In the genomic region with DNA sequence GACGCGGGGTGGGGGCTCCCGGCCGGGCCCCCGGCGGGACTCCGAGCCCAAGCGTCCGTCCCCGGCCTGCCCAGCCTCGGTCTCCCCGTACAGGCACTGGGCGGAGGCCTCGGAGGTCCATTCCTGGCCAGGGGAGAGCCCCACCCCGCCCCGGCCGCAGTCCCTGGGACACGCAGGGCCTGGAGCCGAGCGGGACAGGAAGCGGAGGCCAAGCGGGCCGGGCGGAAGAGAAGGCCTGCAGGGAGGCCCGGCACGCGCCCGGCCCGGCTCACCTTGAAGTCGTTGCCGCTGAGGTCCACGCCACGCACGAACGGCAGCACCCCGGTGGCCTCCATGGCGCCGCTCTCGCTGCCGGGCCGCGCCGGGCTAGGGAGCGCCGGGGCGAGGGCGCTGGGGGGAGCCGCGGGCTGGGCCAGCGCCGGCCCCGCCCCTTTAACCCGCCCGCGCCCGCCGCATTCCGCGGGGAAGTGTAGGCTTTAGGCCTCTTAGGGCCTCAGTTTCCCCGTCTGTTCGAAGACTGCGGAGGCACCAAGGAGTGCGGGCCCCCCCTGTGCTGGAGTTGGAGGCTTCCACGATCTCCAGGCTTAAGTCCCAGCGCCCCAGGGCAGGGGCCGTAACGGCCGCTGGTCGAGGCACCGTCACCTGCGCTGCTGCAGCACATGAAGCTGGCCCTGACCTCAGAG, we compare ENCODE assay signal across 8 cellular contexts. TPM values are rescaled to one million over a fixed set of nuclear protein-coding genes. Genes with fewer than 3 reads are reported as not detected.
DNase-seq lines count a peak whose midpoint lies in the region; ATAC-seq and TF ChIP-seq lines count a peak whose summit lies in the region.

A gene (minus strand): TSS at position 383 of the 683 bp plus-strand sequence. CDS start 48 bp downstream, at position 335.

- H3K27ac Mint-ChIP-seq in CD14-positive monocyte (peak within 1 kb of the TSS; percentile 99 to 100 (median 99)), endothelial cell (ENCODE audit: unreplicated experiment) (peak within 1 kb of the TSS; percentile 89)

- H3K4me1 Mint-ChIP-seq in CD14-positive monocyte (peaks cover 38% of the 10 kb centered on the region), endothelial cell (ENCODE audit: unreplicated experiment) (peaks cover 15% of the 10 kb centered on the region)

- DNase-seq in CD14-positive monocyte (ENCODE audit: low spot score) = no peak
- DNase-seq in NCI-H69 (lab: John Stamatoyannopoulos, UW) = peak; percentile 47
- peak; percentile 49 for DNase-seq in activated T-cell treated with anti-CD3 and anti-CD28 coated beads for 1 hour (ENCODE audit: low read depth)
- peak; percentile 50 for DNase-seq in endothelial cell (ENCODE audit: low spot score)
- DNase-seq in mesenteric fat pad (ENCODE audit: low spot score) = no peak
- DNase-seq in stimulated activated CD8-positive, alpha-beta memory T cell treated with anti-CD3 and anti-CD28 coated beads, Interleukin-2, amount 100 ng/mL, for 1 hour (ENCODE audit: low read depth in 2 of 2) = peak; percentile 7 to 26
- no peak for DNase-seq in OCI-M2 (lab: John Stamatoyannopoulos, UW; ENCODE audit: unreplicated experiment)

- H3K36me3 Mint-ChIP-seq in CD14-positive monocyte (peaks cover 34 to 42% of the 10 kb centered on the region in 2 donors), endothelial cell (ENCODE audit: low read depth, unreplicated experiment) (peaks cover 4% of the 10 kb centered on the region)

- H3K9me3 Mint-ChIP-seq in CD14-positive monocyte (no peaks in the 10 kb centered on the region), endothelial cell (ENCODE audit: unreplicated experiment) (no peaks in the 10 kb centered on the region)

- H3K27me3 Mint-ChIP-seq in CD14-positive monocyte (ENCODE audit: low read depth in 3 of 3) = peaks cover 0 to 2% (median 1%) of the 10 kb centered on the region in 3 donors
- H3K27me3 Mint-ChIP-seq in endothelial cell (ENCODE audit: unreplicated experiment) = peaks cover 12% of the 10 kb centered on the region

- TF ChIP-seq CTCF in CD14-positive monocyte (IDR thresholded peaks at IDR 0.05) (no peak), endothelial cell (IDR thresholded peaks at IDR 0.05; ENCODE audit: unreplicated experiment) (no peak)

- peak; percentile 27 for ATAC-seq in GM21423 (IDR thresholded peaks at IDR 0.05; ENCODE audit: unreplicated experiment)

- H3K4me3 Mint-ChIP-seq in CD14-positive monocyte (peak within 1 kb of the TSS; percentile 95 to 98), endothelial cell (ENCODE audit: unreplicated experiment) (peak within 1 kb of the TSS; percentile 97)

- intact Hi-C loops in CD14-positive monocyte (cut with micrococcal nuclease) = loop anchor here in 1 of 2 donors (5.0 kb wide), 1 partner anchor 39 kb away; no protein-coding TSS in a partner anchor

RNA-seq across cellular contexts. Expression of the gene that starts here (rescaled TPM):
- polyA plus RNA-seq in CD14-positive monocyte = 100 to 1,000 TPM; 145 to 227 TPM
- total RNA-seq in endothelial cell (ENCODE audit: unreplicated experiment) (355 TPM), mesenteric fat pad (269 TPM)

Comparison
In these comparisons a context has a peak if more than half of its experiments do, and no peak if none do; other contexts are left out.
1. DNase-seq: peak in NCI-H69 (single experiment), activated T-cell treated with anti-CD3 and anti-CD28 coated beads for 1 hour (single experiment), endothelial cell (single experiment) and stimulated activated CD8-positive, alpha-beta memory T cell treated with anti-CD3 and anti-CD28 coated beads, Interleukin-2, amount 100 ng/mL, for 1 hour (2 of 2); none in CD14-positive monocyte (single experiment), mesenteric fat pad (single experiment) and OCI-M2 (single experiment).